ENCODE assay signal across 5 cellular contexts in genomic region chr7:151038951-151039849, GRCh38.
DNase-seq lines count a peak whose midpoint lies in the region; ATAC-seq and TF ChIP-seq lines count a peak whose summit lies in the region.

No MANE protein-coding gene starts in this region.

- TF ChIP-seq CTCF in foreskin fibroblast (IDR thresholded peaks at IDR 0.05; ENCODE audit: low read depth, low read length): no peak

- no peak overlapping the region for H3K4me3 ChIP-seq in foreskin fibroblast (ENCODE audit: low read depth in 1 of 2, low read length in 2 of 2)

- peak; percentile 94 to 96 for ATAC-seq in activated CD4-positive, CD25-positive, alpha-beta regulatory T cell treated with anti-CD3 and anti-CD28 coated beads, Interleukin-2, amount 50 U/mL, for 24 hours
- no peak for ATAC-seq in HG02970 (IDR thresholded peaks at IDR 0.05; ENCODE audit: low FRiP score, unreplicated experiment)

- peak; percentile 97 for DNase-seq in HK-2 (ENCODE audit: unreplicated experiment)
- peak; percentile 94 for DNase-seq in foreskin fibroblast
- peak; percentile 86 for DNase-seq in stimulated activated CD4-positive, alpha-beta T cell treated with anti-CD3 and anti-CD28 coated beads, Interleukin-4, amount 100 ng/mL, for 24 hours
